In genomic region chr19:4523306-4524110, GRCh38 we compare ENCODE assay signal across 9 cellular contexts. TPM values are rescaled to one million over a fixed set of nuclear protein-coding genes. Genes with fewer than 3 reads are reported as not detected.
DNase-seq lines count a peak whose midpoint lies in the region; ATAC-seq and TF ChIP-seq lines count a peak whose summit lies in the region.
"Had no signal": no experiment of that assay in that cellular context is flagged by ENCODE, and none has a peak within 500 bp of the region (broad histone marks: within the 10 kb centered on the region; RNA-seq: fewer than 3 reads in every experiment).

No MANE protein-coding gene starts in this region.

- no peaks in the 10 kb centered on the region for H3K27me3 ChIP-seq in liver (ENCODE audit: control insufficient read depth in 4 of 4, insufficient read depth in 4 of 4, low read length in 3 of 4)

- TF ChIP-seq CTCF in astrocyte of the cerebellum (IDR thresholded peaks at IDR 0.05; ENCODE audit: low read depth, low read length, missing control alignments) (peak; percentile 69), liver (IDR thresholded peaks at IDR 0.05; ENCODE audit: low read depth, low read length, missing input control) (peak; percentile 64)

- DNase-seq in activated CD8-positive, alpha-beta memory T cell treated with anti-CD3 and anti-CD28 coated beads, Interleukin-2, amount 50 U/mL, for 4 hours: peak; percentile 28
- DNase-seq in activated CD8-positive, alpha-beta memory T cell treated with anti-CD3 and anti-CD28 coated beads for 24 hours: no peak
- DNase-seq in NCI-H2196 (lab: John Stamatoyannopoulos, UW; ENCODE audit: unreplicated experiment) (peak; percentile 64), astrocyte of the cerebellum (ENCODE audit: low read depth) (no peak), foreskin melanocyte (no peak), T-helper 17 cell (no peak)

- no peak overlapping the region for H3K9ac ChIP-seq in liver (ENCODE audit: low read depth in 1 of 2, low read length in 2 of 2)

- no peak overlapping the region for H3K4me3 Mint-ChIP-seq in T-helper 17 cell

- peaks cover 8% of the 10 kb centered on the region for H3K27me3 Mint-ChIP-seq in T-helper 17 cell

- H3K9me3 ChIP-seq in liver (ENCODE audit: control insufficient read depth in 4 of 4, low read length in 3 of 4): no peaks in the 10 kb centered on the region
- H3K9me3 ChIP-seq in T-helper 17 cell (ENCODE audit: control insufficient read depth, low read length, poor library complexity, severe bottlenecking): no peaks in the 10 kb centered on the region

- ATAC-seq in GM21528 (IDR thresholded peaks at IDR 0.05; ENCODE audit: low FRiP score, unreplicated experiment): no peak
- no peak for ATAC-seq in T-helper 17 cell

- TF ChIP-seq RAD21 in liver (IDR thresholded peaks at IDR 0.05): peak; percentile 69 to 78

- H3K4me3 ChIP-seq in astrocyte of the cerebellum (ENCODE audit: low read depth, low read length) (no peak overlapping the region), liver (ENCODE audit: low read depth in 1 of 3, low read length in 3 of 3) (no peak overlapping the region)

- no peaks in the 10 kb centered on the region for H3K4me1 Mint-ChIP-seq in T-helper 17 cell

- H3K36me3 Mint-ChIP-seq in T-helper 17 cell (ENCODE audit: low read depth): no peaks in the 10 kb centered on the region
- H3K36me3 Mint-ChIP-seq: activated naive CD4-positive, alpha-beta T cell treated with anti-CD3 and anti-CD28 coated beads, Interleukin-2, amount 50 U/mL, for 72 hours had no signal

- H3K4me1 ChIP-seq in liver (ENCODE audit: control insufficient read depth in 4 of 4, insufficient read depth in 4 of 4, low read length in 3 of 4): peaks cover 15 to 50% (median 47%) of the 10 kb centered on the region in 4 donors

- H3K36me3 ChIP-seq in liver (ENCODE audit: control insufficient read depth in 4 of 4, insufficient read depth in 3 of 4, low read depth in 1 of 4, low read length in 3 of 4): peaks cover 0 to 16% (median 8%) of the 10 kb centered on the region in 4 donors

- in situ Hi-C loops in astrocyte of the cerebellum (cut with HindIII; ENCODE audit: low sequenced_read_pairs): no loop called here

- WGBS in liver: 73% methylated on average over 53 of the region's 53 CpGs

- no peak overlapping the region for H3K27ac ChIP-seq in liver (ENCODE audit: low read depth in 1 of 2, low read length in 2 of 2)

- no peak overlapping the region for H3K27ac Mint-ChIP-seq in T-helper 17 cell
- H3K27ac Mint-ChIP-seq: activated naive CD4-positive, alpha-beta T cell treated with anti-CD3 and anti-CD28 coated beads, Interleukin-2, amount 50 U/mL, for 72 hours had no signal

TF ChIP-seq in liver, 16 proteins besides CTCF, POLR2A, EP300 and RAD21:
- TF ChIP-seq GABPA (IDR thresholded peaks at IDR 0.05 in 1 of 2, conservative IDR thresholded peaks at IDR 0.05 in 1 of 2) (no peak), NR2F2 (IDR thresholded peaks at IDR 0.05) (peak; percentile 97), SP1 (IDR thresholded peaks at IDR 0.05) (peak; percentile 52), EGR1 (IDR thresholded peaks at IDR 0.05; ENCODE audit: low read depth in 2 of 2) (no peak), RXRA (IDR thresholded peaks at IDR 0.05) (peak; percentile 61 to 85), HNF4G (IDR thresholded peaks at IDR 0.05) (peak; percentile 69), HNF4A (conservative IDR thresholded peaks at IDR 0.05) (peak; percentile 83 to 94)
TF ChIP-seq in liver: peak in this region for 5.

RNA-seq across cellular contexts. Expression of gene PLIN4, which starts 5.2 kb away (rescaled TPM):
- 10 to 100 TPM in 1 of 2 donors, 1 to 10 TPM in 1; 3.1 to 49.1 TPM for total RNA-seq in liver
- 10 to 100 TPM in 1 of 2 donors, 1 to 10 TPM in 1; 5.0 to 14.1 TPM for polyA plus RNA-seq in liver
- total RNA-seq in T-helper 17 cell: not detected

RNA-seq across cellular contexts. Expression of gene PLIN5, which starts 11.5 kb away (rescaled TPM):
- total RNA-seq in liver (10 to 100 TPM; 13.3 to 83.8 TPM), T-helper 17 cell (not detected)
- polyA plus RNA-seq in liver: 10 to 100 TPM; 51.8 to 61.5 TPM

RNA-seq across cellular contexts. Expression of gene LRG1, which starts 16.3 kb away (rescaled TPM):
- total RNA-seq in liver (100 to 1,000 TPM in 1 of 2 donors, 10 to 100 TPM in 1; 57.8 to 581 TPM), T-helper 17 cell (under 1 TPM; 0.17 to 0.31 TPM)
- polyA plus RNA-seq in liver: 1,000 to 10,000 TPM in 1 of 2 donors, 100 to 1,000 TPM in 1; 741 to 1,122 TPM

RNA-seq across cellular contexts. Expression of gene SEMA6B, which starts 36.0 kb away (rescaled TPM):
- total RNA-seq in liver (1 to 10 TPM; 2.8 to 3.1 TPM), T-helper 17 cell (under 1 TPM; 0.20 to 0.52 TPM)
- 1 to 10 TPM in 1 of 2 donors, under 1 TPM in 1; 0.58 to 3.2 TPM for polyA plus RNA-seq in liver
- total RNA-seq: activated naive CD4-positive, alpha-beta T cell treated with anti-CD3 and anti-CD28 coated beads, Interleukin-2, amount 50 U/mL, for 72 hours had no signal

RNA-seq across cellular contexts. Expression of gene HDGFL2, which starts 51.4 kb away (rescaled TPM):
- total RNA-seq in liver (10 to 100 TPM; 14.9 to 15.7 TPM), T-helper 17 cell (10 to 100 TPM; 22.0 to 26.5 TPM)
- polyA plus RNA-seq in liver: 10 to 100 TPM in 1 of 2 donors, 1 to 10 TPM in 1; 3.4 to 13.2 TPM

Comparison
In these comparisons a context has a peak if more than half of its experiments do, and no peak if none do; other contexts are left out.
1. DNase-seq: peak in activated CD8-positive, alpha-beta memory T cell treated with anti-CD3 and anti-CD28 coated beads, Interleukin-2, amount 50 U/mL, for 4 hours (single experiment) and NCI-H2196 (single experiment); none in activated CD8-positive, alpha-beta memory T cell treated with anti-CD3 and anti-CD28 coated beads for 24 hours (single experiment), astrocyte of the cerebellum (single experiment), foreskin melanocyte (single experiment) and T-helper 17 cell (0 of 3).
2. RNA of gene PLIN4, which starts 5.2 kb away (total RNA-seq): 3.1 to 49.1 TPM in liver; not detected in T-helper 17 cell; every median in the first group is over 4 times any median in the second.
3. RNA of gene PLIN5, which starts 11.5 kb away (total RNA-seq): 13.3 to 83.8 TPM in liver; not detected in T-helper 17 cell; every median in the first group is over 10 times any median in the second.
4. RNA of gene LRG1, which starts 16.3 kb away (total RNA-seq): 57.8 to 581 TPM in liver; 0.17 to 0.31 TPM in T-helper 17 cell; every median in the first group is over 10 times any median in the second.